Comparison of ENCODE assay signal across 9 cellular contexts in the genomic region with DNA sequence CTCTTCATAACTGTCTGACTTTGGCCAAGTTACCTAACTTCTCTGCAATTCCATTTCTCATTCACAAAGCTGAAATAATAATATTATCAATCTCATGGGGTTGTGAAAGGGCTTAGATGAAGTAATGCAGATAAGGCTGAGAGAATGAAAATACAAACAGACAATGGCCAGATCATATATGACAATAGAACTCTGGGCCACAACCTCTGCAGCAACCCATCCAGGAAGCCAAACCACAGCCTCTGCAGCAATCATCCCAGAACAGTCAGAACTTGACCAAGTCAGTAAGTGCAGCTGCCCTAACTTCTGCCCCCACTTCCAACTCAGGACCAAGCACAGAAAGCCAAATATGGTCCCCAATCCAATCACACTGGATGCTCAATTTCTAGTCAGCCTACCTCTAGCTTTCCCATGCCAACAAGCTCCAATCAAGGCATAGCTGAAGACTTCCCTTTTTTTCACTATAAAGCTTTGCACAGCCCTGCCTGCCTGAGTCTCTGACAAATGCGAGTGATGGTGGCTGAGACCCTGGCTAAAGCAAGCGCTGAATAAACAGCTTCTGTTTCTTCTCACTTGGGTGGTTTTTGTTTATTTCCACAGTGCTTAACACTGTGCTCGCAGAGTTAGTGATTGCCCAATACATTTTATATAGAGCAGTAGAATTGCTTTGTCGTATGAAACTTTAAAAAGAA. TPM values are rescaled to one million over a fixed set of nuclear protein-coding genes. Genes with fewer than 3 reads are reported as not detected.
DNase-seq lines count a peak whose midpoint lies in the region; ATAC-seq and TF ChIP-seq lines count a peak whose summit lies in the region.
"Had no signal": no experiment of that assay in that cellular context is flagged by ENCODE, and none has a peak within 500 bp of the region (broad histone marks: within the 10 kb centered on the region; RNA-seq: fewer than 3 reads in every experiment).

No MANE protein-coding gene starts in this region.

- no peak overlapping the region for H3K27ac ChIP-seq in dorsolateral prefrontal cortex
- H3K27ac ChIP-seq: pancreas had no signal

- H3K4me1 Mint-ChIP-seq in CD14-positive monocyte = peaks cover 25% of the 10 kb centered on the region
- peaks cover 25% of the 10 kb centered on the region for H3K4me1 Mint-ChIP-seq in activated B cell treated with CpG ODN at 0.5 μM for 24 hours
- no peaks in the 10 kb centered on the region for H3K4me1 Mint-ChIP-seq in Calu3 (ENCODE audit: low read depth, unreplicated experiment)

- DNase-seq in CD14-positive monocyte (ENCODE audit: low spot score) (no peak), activated B cell treated with CpG ODN at 0.5 μM for 24 hours (no peak), mucosa of descending colon (no peak), Calu3 (no peak), dorsolateral prefrontal cortex (no peak), NCI-H1694 (lab: John Stamatoyannopoulos, UW) (no peak)
- DNase-seq: pancreas had no signal

- peaks cover 3% of the 10 kb centered on the region for H3K4me1 ChIP-seq in mucosa of descending colon (ENCODE audit: low read depth)
- H3K4me1 ChIP-seq: pancreas had no signal

- POLR2A ChIA-PET in activated B cell treated with CpG ODN at 0.5 μM for 24 hours (lab: Charles Lee) = interaction anchor here (0.5 to 1.1 kb wide), 6 partner anchors 8 to 124 kb away, joined by 3 to 5 read pairs (median 4); a partner anchor contains a TSS

- H3K27me3 Mint-ChIP-seq in CD14-positive monocyte (ENCODE audit: low read depth in 3 of 3) (peaks cover 0 to 1% (median 0%) of the 10 kb centered on the region in 3 donors), activated B cell treated with CpG ODN at 0.5 μM for 24 hours (no peaks in the 10 kb centered on the region), Calu3 (ENCODE audit: unreplicated experiment) (peaks cover 12% of the 10 kb centered on the region)

- TF ChIP-seq CTCF in CD14-positive monocyte (IDR thresholded peaks at IDR 0.05) = no peak
- no peak for TF ChIP-seq CTCF in activated B cell treated with CpG ODN at 0.5 μM for 24 hours (IDR thresholded peaks at IDR 0.05)
- no peak for TF ChIP-seq CTCF in mucosa of descending colon (IDR thresholded peaks at IDR 0.05)
- no peak for TF ChIP-seq CTCF in Calu3 (IDR thresholded peaks at IDR 0.05; ENCODE audit: unreplicated experiment)
- no peak for TF ChIP-seq CTCF in dorsolateral prefrontal cortex (IDR thresholded peaks at IDR 0.05 in 54 of 56, conservative IDR thresholded peaks at IDR 0.05 in 2 of 56; ENCODE audit: low read depth in 1 of 56, partially characterized antibody in 56 of 56)

- H3K36me3 ChIP-seq in mucosa of descending colon (ENCODE audit: low read depth) = no peaks in the 10 kb centered on the region
- H3K36me3 ChIP-seq: pancreas had no signal

- no TSS peak for BruUV-seq in Calu3 (replicated peaks; lab: Mats Ljungman, UMichigan)

- H3K4me3 Mint-ChIP-seq in CD14-positive monocyte (no peak overlapping the region), activated B cell treated with CpG ODN at 0.5 μM for 24 hours (no peak overlapping the region), Calu3 (ENCODE audit: low read depth, unreplicated experiment) (no peak overlapping the region)

- CTCF ChIA-PET in activated B cell treated with CpG ODN at 0.5 μM for 24 hours (lab: Charles Lee) (interaction anchor here (0.8 to 4.7 kb wide), 7 partner anchors 9 to 206 kb away, joined by 3 to 44 read pairs (median 3); a partner anchor contains a TSS), Calu3 (lab: Charles Lee) (no interaction called here)

- H3K4me3 ChIP-seq in mucosa of descending colon (no peak overlapping the region), dorsolateral prefrontal cortex (no peak overlapping the region)
- H3K4me3 ChIP-seq: pancreas had no signal

- ATAC-seq in GM19438 (IDR thresholded peaks at IDR 0.05; ENCODE audit: low read depth, unreplicated experiment) (peak; percentile 78), HG03139 (IDR thresholded peaks at IDR 0.05; ENCODE audit: unreplicated experiment) (peak; percentile 64), activated B cell treated with CpG ODN at 0.5 μM for 24 hours (ENCODE audit: low read depth) (peak; percentile 18), mucosa of descending colon (no peak)
- ATAC-seq: pancreas had no signal

- H3K27ac Mint-ChIP-seq in CD14-positive monocyte = peak overlapping the region in 4 of 7 donors; percentile 20 to 68 (median 42)
- no peak overlapping the region for H3K27ac Mint-ChIP-seq in activated B cell treated with CpG ODN at 0.5 μM for 24 hours
- no peak overlapping the region for H3K27ac Mint-ChIP-seq in Calu3 (ENCODE audit: unreplicated experiment)

- H3K9me3 ChIP-seq in mucosa of descending colon = no peaks in the 10 kb centered on the region
- H3K9me3 ChIP-seq: pancreas had no signal

- intact Hi-C loops in CD14-positive monocyte (cut with micrococcal nuclease) = loop anchor here (5.0 to 10.0 kb wide), 3 partner anchors 37 to 185 kb away; no protein-coding TSS in a partner anchor
- intact Hi-C loops in activated B cell treated with CpG ODN at 0.5 μM for 24 hours (cut with micrococcal nuclease) = loop anchor here (2.0 to 5.0 kb wide), 3 partner anchors 35 to 127 kb away; a partner anchor contains a TSS
- intact Hi-C loops in mucosa of descending colon (cut with DNase I, micrococcal nuclease) = loop anchor here (5.0 to 10.0 kb wide), 2 partner anchors 185 to 187 kb away; no protein-coding TSS in a partner anchor
- intact Hi-C loops in Calu3 (cut with micrococcal nuclease; ENCODE audit: unreplicated experiment) = loop anchor here (2.0 kb wide), 1 partner anchor 227 kb away; a partner anchor contains a TSS
- intact Hi-C loops in dorsolateral prefrontal cortex (cut with DNase I) = loop anchor here (2.0 to 5.0 kb wide), 2 partner anchors 187 kb away; no protein-coding TSS in a partner anchor

- H3K27me3 ChIP-seq in dorsolateral prefrontal cortex = no peaks in the 10 kb centered on the region
- H3K27me3 ChIP-seq: pancreas had no signal

- no peaks in the 10 kb centered on the region for H3K9me3 Mint-ChIP-seq in CD14-positive monocyte
- no peaks in the 10 kb centered on the region for H3K9me3 Mint-ChIP-seq in activated B cell treated with CpG ODN at 0.5 μM for 24 hours
- no peaks in the 10 kb centered on the region for H3K9me3 Mint-ChIP-seq in Calu3 (ENCODE audit: low read depth, unreplicated experiment)

- no peaks in the 10 kb centered on the region for H3K36me3 Mint-ChIP-seq in CD14-positive monocyte
- H3K36me3 Mint-ChIP-seq in activated B cell treated with CpG ODN at 0.5 μM for 24 hours (ENCODE audit: low read depth) = no peaks in the 10 kb centered on the region
- no peaks in the 10 kb centered on the region for H3K36me3 Mint-ChIP-seq in Calu3 (ENCODE audit: insufficient read depth, unreplicated experiment)

RNA-seq across cellular contexts. Expression of a gene that starts 34.8 kb away (rescaled TPM):
- 10 to 100 TPM; 17.0 to 23.8 TPM for polyA plus RNA-seq in CD14-positive monocyte
- 50.8 and 56.2 TPM in 2 replicates for total RNA-seq in activated B cell treated with CpG ODN at 0.5 μM for 24 hours
- total RNA-seq in mucosa of descending colon = 10 to 100 TPM; 36.0 to 43.6 (median 38.7) TPM
- total RNA-seq in Calu3 (2022) = 43.6 and 47.1 TPM in 2 replicates
- 10 to 100 TPM; 26.7 to 48.8 (median 38.5) TPM for total RNA-seq in dorsolateral prefrontal cortex

RNA-seq across cellular contexts. Expression of a gene that starts 54.8 kb away (rescaled TPM):
- polyA plus RNA-seq in CD14-positive monocyte = 1 to 10 TPM; 2.9 to 4.4 TPM
- total RNA-seq in activated B cell treated with CpG ODN at 0.5 μM for 24 hours = 332 and 341 TPM in 2 replicates
- 10 to 100 TPM in 1 of 3 donors, 1 to 10 TPM in 2; 9.8 to 15.1 (median 10.0) TPM for total RNA-seq in mucosa of descending colon
- total RNA-seq in Calu3 (2022) = 12.4 and 13.4 TPM in 2 replicates
- 10 to 100 TPM; 16.4 to 44.4 (median 27.1) TPM for total RNA-seq in dorsolateral prefrontal cortex

Comparison
In these comparisons a context has a peak if more than half of its experiments do, and no peak if none do; other contexts are left out.
1. H3K27ac Mint-ChIP-seq: peak in CD14-positive monocyte (4 of 7); none in activated B cell treated with CpG ODN at 0.5 μM for 24 hours (single experiment) and Calu3 (single experiment).